26 cellular contexts compared by ENCODE assay signal in the genomic region with DNA sequence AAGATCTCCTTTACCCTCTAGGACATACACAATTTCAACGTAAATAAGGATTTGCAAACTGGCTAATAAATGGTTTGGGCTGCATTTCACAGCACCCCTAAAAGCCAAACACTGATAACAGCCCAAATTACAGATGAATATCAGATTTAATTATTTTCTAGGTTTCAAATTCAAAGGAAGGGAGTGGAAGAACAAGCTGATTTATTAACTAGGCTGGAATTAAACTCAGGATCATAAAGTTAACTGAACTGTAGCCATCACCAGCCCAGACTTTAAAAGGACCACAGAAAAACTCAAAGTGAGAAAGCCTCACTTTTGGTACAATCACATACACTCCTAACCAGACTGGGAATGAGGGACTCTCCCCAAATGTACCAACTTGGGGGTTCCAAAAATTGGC.
"Had no signal": no experiment of that assay in that cellular context is flagged by ENCODE, and none has a peak within 500 bp of the region (broad histone marks: within the 10 kb centered on the region; RNA-seq: fewer than 3 reads in every experiment).

No MANE protein-coding gene starts in this region.

- H3K9me3 Mint-ChIP-seq: activated CD4-positive, alpha-beta memory T cell treated with anti-CD3 and anti-CD28 coated beads for 36 hours; activated T-helper 17 cell treated with anti-CD3 and anti-CD28 coated beads, Interleukin-2, amount 50 U/mL, for 72 hours had no signal

- H3K27me3 Mint-ChIP-seq: activated CD4-positive, alpha-beta memory T cell treated with anti-CD3 and anti-CD28 coated beads for 36 hours; activated CD4-positive, alpha-beta T cell treated with anti-CD3 and anti-CD28 coated beads, Interleukin-2, amount 10 ng/mL, durations not matched to agents 24 days and 14 days; activated T-helper 17 cell treated with anti-CD3 and anti-CD28 coated beads, Interleukin-2, amount 50 U/mL, for 72 hours; naive B cell had no signal

- H3K4me3 Mint-ChIP-seq: activated CD4-positive, alpha-beta memory T cell treated with anti-CD3 and anti-CD28 coated beads for 36 hours; activated CD4-positive, alpha-beta T cell treated with anti-CD3 and anti-CD28 coated beads, Interleukin-2, amount 10 ng/mL, durations not matched to agents 24 days and 14 days; activated T-cell treated with anti-CD3 and anti-CD28 coated beads, Interleukin-2, amount 50 U/mL, for 4 hours; mesothelial cell of epicardium; naive B cell had no signal

- H3K36me3 ChIP-seq: heart left ventricle, stomach, tibial artery, upper lobe of right lung had no signal

- DNase-seq: activated CD4-positive, alpha-beta memory T cell treated with anti-CD3 and anti-CD28 coated beads for 36 hours; activated CD4-positive, alpha-beta T cell treated with anti-CD3 and anti-CD28 coated beads, Interleukin-2, amount 10 ng/mL, durations not matched to agents 24 days and 14 days; activated CD4-positive, CD25-positive, alpha-beta regulatory T cell treated with anti-CD3 and anti-CD28 coated beads, Interleukin-2, amount 50 U/mL, for 72 hours; activated CD8-positive, alpha-beta memory T cell treated with anti-CD3 and anti-CD28 coated beads, Interleukin-2, amount 50 U/mL, for 48 hours; activated gamma-delta T cell treated with Interleukin-2 at 50 U/mL for 16 hours; activated naive CD4-positive, alpha-beta T cell treated with anti-CD3 and anti-CD28 coated beads, Interleukin-2, amount 50 U/mL, for 16 hours; activated T-cell treated with anti-CD3 and anti-CD28 coated beads, Interleukin-2, amount 50 U/mL, for 4 hours; amniotic stem cell; caudate nucleus; foreskin keratinocyte; heart left ventricle; hypothalamus; left ventricle myocardium superior; mammary epithelial cell; naive B cell; stimulated activated CD4-positive, alpha-beta T cell treated with anti-CD3 and anti-CD28 coated beads, Interleukin-4, amount 100 ng/mL, for 24 hours; stomach; T-helper 2 cell; tibial artery; upper lobe of right lung had no signal

- H3K27me3 ChIP-seq: heart left ventricle, stomach, tibial artery, upper lobe of right lung had no signal

- H3K4me1 Mint-ChIP-seq: naive B cell had no signal

- H3K27ac Mint-ChIP-seq: activated CD4-positive, alpha-beta memory T cell treated with anti-CD3 and anti-CD28 coated beads for 36 hours; mesothelial cell of epicardium; naive B cell had no signal

- H3K4me3 ChIP-seq: heart left ventricle, skin epidermis, stomach, tibial artery, upper lobe of right lung had no signal

- ATAC-seq: activated T-cell treated with anti-CD3 and anti-CD28 coated beads, Interleukin-2, amount 50 U/mL, for 4 hours; esophagus mucosa; foreskin keratinocyte; heart left ventricle; left ventricle myocardium superior; sciatic nerve; stimulated activated effector memory CD8-positive, alpha-beta T cell treated with anti-CD3 and anti-CD28 coated beads, Interleukin-12 subunit alpha, Interleukin-12 subunit beta, amount 100 ng/mL, for 72 hours; upper lobe of right lung had no signal

- H3K27ac ChIP-seq: foreskin keratinocyte, heart left ventricle had no signal

- H3K36me3 Mint-ChIP-seq: activated CD4-positive, alpha-beta memory T cell treated with anti-CD3 and anti-CD28 coated beads for 36 hours; mesothelial cell of epicardium had no signal

- H3K4me1 ChIP-seq: foreskin keratinocyte had no signal

- H3K9me3 ChIP-seq: upper lobe of right lung had no signal
